8 cellular contexts compared by ENCODE assay signal in the genomic region with DNA sequence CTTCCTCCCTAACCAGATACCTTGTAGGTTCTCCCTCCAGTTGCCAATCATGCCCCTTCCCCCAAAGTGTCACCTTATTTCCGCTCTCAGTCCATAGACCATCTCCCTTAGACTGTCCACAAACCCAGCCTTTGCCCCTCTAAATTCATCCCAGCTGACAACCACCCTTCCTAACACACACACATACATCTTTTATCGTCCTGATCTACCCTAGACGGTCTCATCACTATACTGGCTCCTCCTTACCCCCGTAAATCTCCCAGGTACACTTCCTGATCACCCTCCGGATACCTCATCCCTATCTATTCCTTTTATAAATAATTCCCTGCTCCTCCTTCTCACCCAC. TPM values are rescaled to one million over a fixed set of nuclear protein-coding genes. Genes with fewer than 3 reads are reported as not detected.
A peak's percentile ranks its signal among the peaks of the same experiment; 100 is the strongest.
DNase-seq lines count a peak whose midpoint lies in the region; ATAC-seq and TF ChIP-seq lines count a peak whose summit lies in the region.

No MANE protein-coding gene starts in this region.

- in situ Hi-C loops in astrocyte of the cerebellum (cut with HindIII; ENCODE audit: low sequenced_read_pairs) = no loop called here

- peak overlapping the region; percentile 95 for H3K4me3 Mint-ChIP-seq in memory B cell

- peaks cover 2 to 3% of the 10 kb centered on the region in 2 donors for H3K4me1 ChIP-seq in aorta (ENCODE audit: control insufficient read depth in 1 of 2, insufficient read depth in 2 of 2, low read length in 2 of 2)

- H3K9me3 Mint-ChIP-seq in memory B cell = no peaks in the 10 kb centered on the region

- peaks cover 29% of the 10 kb centered on the region for H3K4me1 Mint-ChIP-seq in memory B cell

- H3K36me3 Mint-ChIP-seq in memory B cell = peaks cover 2% of the 10 kb centered on the region

- H3K4me3 ChIP-seq in astrocyte of the cerebellum (ENCODE audit: low read depth, low read length) (peak overlapping the region; percentile 86), aorta (ENCODE audit: low read length in 2 of 2) (peak overlapping the region; percentile 90 to 92)

- no peaks in the 10 kb centered on the region for H3K27me3 Mint-ChIP-seq in memory B cell

- intact Hi-C loops in aorta (cut with DNase I) = loop anchor here (5.0 to 10.0 kb wide), 2 partner anchors 50 to 132 kb away; a partner anchor contains a TSS

- no peaks in the 10 kb centered on the region for H3K9me3 ChIP-seq in aorta (ENCODE audit: control insufficient read depth, low read length)

- TF ChIP-seq CTCF in GM10266 (IDR thresholded peaks at IDR 0.05; ENCODE audit: control insufficient read depth, insufficient read depth, low read depth, missing control alignments) (no peak), astrocyte of the cerebellum (IDR thresholded peaks at IDR 0.05; ENCODE audit: low read depth, low read length, missing control alignments) (no peak)

- no peaks in the 10 kb centered on the region for H3K36me3 ChIP-seq in aorta (ENCODE audit: control insufficient read depth in 1 of 2, insufficient read depth in 2 of 2, low read length in 1 of 2)

- 31 to 32% methylated on average over 5 of the region's 5 CpGs for WGBS in aorta, 2 donors

- peak; percentile 1 for ATAC-seq in HG02870 (IDR thresholded peaks at IDR 0.05; ENCODE audit: unreplicated experiment)
- ATAC-seq in memory B cell (ENCODE audit: low read depth) = no peak
- no peak for ATAC-seq in aorta (ENCODE audit: low FRiP score)

- no peak overlapping the region for H3K27ac ChIP-seq in aorta (ENCODE audit: low read depth in 1 of 2, low read length in 2 of 2)

- H3K27me3 ChIP-seq in aorta (ENCODE audit: control insufficient read depth in 1 of 2, insufficient read depth in 2 of 2, low read length in 1 of 2) = no peaks in the 10 kb centered on the region

- DNase-seq in GM10266 (ENCODE audit: extremely low spot score) = peak; percentile 40
- DNase-seq in astrocyte of the cerebellum (ENCODE audit: low read depth) = no peak
- DNase-seq in memory B cell (ENCODE audit: low spot score in 2 of 2) = no peak
- DNase-seq in aorta = no peak
- DNase-seq in GM03348 (ENCODE audit: low spot score) = no peak
- DNase-seq in stimulated activated naive CD4-positive, alpha-beta T cell (lab: John Stamatoyannopoulos, UW) = no peak
- DNase-seq in kidney tubule cell (ENCODE audit: low spot score) = no peak

- peak overlapping the region; percentile 73 for H3K27ac Mint-ChIP-seq in memory B cell

RNA-seq across cellular contexts. Expression of a gene that starts 0.8 kb away (rescaled TPM):
- 10 to 100 TPM; 53.8 TPM for total RNA-seq in aorta
- polyA plus RNA-seq in aorta = 100 to 1,000 TPM in 1 of 2 donors, 10 to 100 TPM in 1; 64.7 to 150 TPM

RNA-seq across cellular contexts. Expression of a gene that starts 0.9 kb away (rescaled TPM):
- 10 to 100 TPM; 52.3 to 52.5 TPM for total RNA-seq in aorta
- 1 to 10 TPM; 4.1 to 6.0 TPM for polyA plus RNA-seq in aorta

RNA-seq across cellular contexts. Expression of a gene that starts 43.7 kb away (rescaled TPM):
- not detected for total RNA-seq in aorta
- polyA plus RNA-seq in aorta = not detected

RNA-seq across cellular contexts. Expression of a gene that starts 49.4 kb away (rescaled TPM):
- total RNA-seq in aorta = not detected
- not detected for polyA plus RNA-seq in aorta
